Comparison of ENCODE assay signal across 8 cellular contexts in genomic region chr2:152715854-152716428, GRCh38. TPM values are rescaled to one million over a fixed set of nuclear protein-coding genes. Genes with fewer than 3 reads are reported as not detected.
DNase-seq lines count a peak whose midpoint lies in the region; ATAC-seq, FAIRE-seq and TF ChIP-seq lines count a peak whose summit lies in the region.

No MANE protein-coding gene starts in this region.

- TF ChIP-seq POLR2A in gastrocnemius medialis (IDR thresholded peaks at IDR 0.05), result no peak

- H3K27ac ChIP-seq in HUES48 (ENCODE audit: low read depth, low read length), result peak overlapping the region; percentile 99
- peak overlapping the region in 2 of 4 donors; percentile 95 to 99 for H3K27ac ChIP-seq in gastrocnemius medialis

- in situ Hi-C loops in gastrocnemius medialis (cut with MboI; ENCODE audit: low sequenced_read_pairs in 4 of 4), result loop anchor here in 1 of 4 donors (25.0 kb wide), 1 partner anchor 879 kb away; the partner anchor contains the start of gene ARL5A

- ATAC-seq in gastrocnemius medialis (no peak), HG03571 (IDR thresholded peaks at IDR 0.05; ENCODE audit: unreplicated experiment) (no peak), HG02870 (IDR thresholded peaks at IDR 0.05; ENCODE audit: unreplicated experiment) (no peak)

- peak; percentile 48 for FAIRE-seq in TTC549 (lab: Jason Lieb, UNC)

- H3K27me3 ChIP-seq in HUES48 (ENCODE audit: control insufficient read depth, insufficient read depth, low read length) (no peaks in the 10 kb centered on the region), gastrocnemius medialis (no peaks in the 10 kb centered on the region)

- H3K36me3 ChIP-seq in HUES48 (ENCODE audit: control insufficient read depth, insufficient read depth, low read length) (peaks cover 54% of the 10 kb centered on the region), gastrocnemius medialis (no peaks in the 10 kb centered on the region)

- intact Hi-C loops in gastrocnemius medialis (cut with DNase I; ENCODE audit: low total_unique reads), result loop anchor here (5.0 kb wide), 2 partner anchors 69 to 889 kb away; partner anchors contain the start of gene ARL5A

- peak overlapping the region; percentile 96 for H3K9ac ChIP-seq in HUES48 (ENCODE audit: low read depth, low read length)

- H3K9me3 ChIP-seq in HUES48 (ENCODE audit: control insufficient read depth, insufficient read depth, low read length) (no peaks in the 10 kb centered on the region), gastrocnemius medialis (no peaks in the 10 kb centered on the region)

- peak overlapping the region; percentile 99 for H3K4me3 ChIP-seq in HUES48 (ENCODE audit: low read depth, low read length)
- peak overlapping the region; percentile 99 for H3K4me3 ChIP-seq in fibroblast of the aortic adventitia (ENCODE audit: low read depth, low read length)
- H3K4me3 ChIP-seq in gastrocnemius medialis, result peak overlapping the region; percentile 89 to 99 (median 94)

- peak; percentile 13 to 46 for DNase-seq in NCI-H524 (lab: John Stamatoyannopoulos, UW)
- DNase-seq in NCI-H524 treated with DMSO at 0.1 percent for 48 hours (lab: John Stamatoyannopoulos, UW), result no peak
- peak; percentile 10 for DNase-seq in fibroblast of the aortic adventitia (ENCODE audit: low read depth)
- no peak for DNase-seq in gastrocnemius medialis

- TF ChIP-seq CTCF in fibroblast of the aortic adventitia (IDR thresholded peaks at IDR 0.05; ENCODE audit: insufficient read depth, low read length), result peak; percentile 52
- no peak for TF ChIP-seq CTCF in gastrocnemius medialis (IDR thresholded peaks at IDR 0.05 in 4 of 5, conservative IDR thresholded peaks at IDR 0.05 in 1 of 5)

- H3K4me1 ChIP-seq in HUES48 (ENCODE audit: control insufficient read depth, insufficient read depth, low read length) (peaks cover 13% of the 10 kb centered on the region), gastrocnemius medialis (peaks cover 43 to 46% of the 10 kb centered on the region in 2 donors)

RNA-seq across cellular contexts. Expression of gene PRPF40A, which starts 1.3 kb away (rescaled TPM):
- total RNA-seq in fibroblast of the aortic adventitia (ENCODE audit: low replicate concordance) (113 and 198 TPM in 2 replicates), gastrocnemius medialis (10 to 100 TPM; 65.3 to 78.0 (median 69.9) TPM)

RNA-seq across cellular contexts. Expression of gene ARL6IP6, which starts 2.5 kb away (rescaled TPM):
- 13.6 and 40.3 TPM in 2 replicates for total RNA-seq in fibroblast of the aortic adventitia (ENCODE audit: low replicate concordance)
- total RNA-seq in gastrocnemius medialis, result 1 to 10 TPM; 4.4 to 7.5 (median 5.4) TPM

Comparison
In these comparisons a context has a peak if more than half of its experiments do, and no peak if none do; other contexts are left out.
1. DNase-seq: peak in NCI-H524 (2 of 2) and fibroblast of the aortic adventitia (single experiment); none in NCI-H524 treated with DMSO at 0.1 percent for 48 hours (single experiment) and gastrocnemius medialis (0 of 2).
2. Peak in every context shown above with its lines, with median percentiles within 50 percentile points of each other: H3K4me3 ChIP-seq.